Comparison of ENCODE assay signal across 16 cellular contexts in the genomic region with DNA sequence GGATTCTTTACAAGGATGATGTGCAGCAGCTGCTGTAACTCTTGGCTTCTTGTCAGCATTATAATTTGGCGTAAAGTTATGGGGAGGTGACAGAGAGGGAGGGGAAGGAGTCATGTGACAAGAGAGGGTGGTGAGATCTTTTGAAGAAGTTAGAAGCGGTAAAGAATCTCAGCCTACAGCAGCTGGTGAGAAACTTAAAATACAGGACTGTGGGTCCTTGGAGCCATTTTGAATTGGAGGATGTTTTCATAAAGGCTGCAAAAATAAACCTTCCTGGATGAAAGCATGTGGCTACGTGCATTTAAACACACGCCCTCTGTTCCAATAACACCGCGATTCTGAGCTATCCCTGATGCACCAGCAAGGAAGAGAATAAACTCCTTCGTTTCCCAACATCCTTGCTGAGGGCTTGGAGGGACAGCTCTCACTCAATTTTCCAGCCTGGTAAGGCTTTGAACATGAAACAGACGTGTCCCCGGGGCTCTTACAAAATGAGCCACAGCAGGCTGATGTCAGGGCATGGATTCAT.
DNase-seq lines count a peak whose midpoint lies in the region; ATAC-seq, FAIRE-seq and TF ChIP-seq lines count a peak whose summit lies in the region.
"Had no signal": no experiment of that assay in that cellular context is flagged by ENCODE, and none has a peak within 500 bp of the region (broad histone marks: within the 10 kb centered on the region; RNA-seq: fewer than 3 reads in every experiment).

No MANE protein-coding gene starts in this region.

- no peaks in the 10 kb centered on the region for H3K36me3 ChIP-seq in GM12878 (ENCODE audit: control insufficient read depth in 2 of 2, insufficient read depth in 2 of 2, low read length in 1 of 2)

- TF ChIP-seq EP300 in GM12878 (IDR thresholded peaks at IDR 0.05; ENCODE audit: borderline replicate concordance in 1 of 2, control insufficient read depth in 1 of 2, low read depth in 2 of 2, low read length in 2 of 2) = no peak

- no peak for FAIRE-seq in GM12878 (lab: Jason Lieb, UNC)
- FAIRE-seq: endometrium had no signal

- peak; percentile 16 for DNase-seq in DMS 273 (lab: John Stamatoyannopoulos, UW; ENCODE audit: unreplicated experiment)
- no peak for DNase-seq in DMS 273 treated with DMSO at 0.1 percent for 48 hours (lab: John Stamatoyannopoulos, UW)
- DNase-seq in GM12878 (ENCODE audit: low read depth, low spot score) = no peak
- peak; percentile 31 for DNase-seq in glomerular visceral epithelial cell (ENCODE audit: extremely low spot score)
- DNase-seq in substantia nigra (lab: John Stamatoyannopoulos, UW) = no peak
- DNase-seq in C1 segment of cervical spinal cord (lab: John Stamatoyannopoulos, UW) = no peak
- DNase-seq: activated CD4-positive, alpha-beta T cell treated with anti-CD3 and anti-CD28 coated beads for 48 hours; activated naive CD4-positive, alpha-beta T cell; DMS53; KG1; NCI-H446 had no signal

- no peaks in the 10 kb centered on the region for H3K4me1 ChIP-seq in GM12878 (ENCODE audit: control insufficient read depth, insufficient read depth, low read length)

- no peaks in the 10 kb centered on the region for H3K27me3 ChIP-seq in GM12878 (replicated peaks in 1 of 2; ENCODE audit: control insufficient read depth in 2 of 2, insufficient read depth in 2 of 2, low read length in 1 of 2)

- H3K4me3 ChIP-seq in GM12878 = no peak overlapping the region

- no peak overlapping the region for H3K27ac ChIP-seq in GM12878 (ENCODE audit: control insufficient read depth, insufficient read depth)
- peak overlapping the region; percentile 47 for H3K27ac ChIP-seq in substantia nigra (ENCODE audit: low read depth, low read length, poor library complexity, severe bottlenecking)
- H3K27ac ChIP-seq: 22Rv1 had no signal

- TF ChIP-seq RAD21 in GM12878 (IDR thresholded peaks at IDR 0.05; ENCODE audit: insufficient read depth, low read depth, low read length) = no peak

- no peak overlapping the region for H3K4me2 ChIP-seq in GM12878 (ENCODE audit: control insufficient read depth, insufficient read depth)

- 46% methylated on average over 9 of the region's 9 CpGs for WGBS in GM12878 (ENCODE audit: insufficient coverage, insufficient replicate concordance, low lambda C conversion rate, missing lambda C conversion rate)

- CTCF ChIA-PET in GM12878 (lab: Yijun Ruan, JAX) = no interaction called here

- no peaks in the 10 kb centered on the region; the same call in 1 of the 3 replicates for H3K9me3 ChIP-seq in GM12878 (replicated peaks; ENCODE audit: control insufficient read depth, insufficient read depth, low read length)

- no peak overlapping the region for H3K9ac ChIP-seq in GM12878 (ENCODE audit: control insufficient read depth, insufficient read depth, low read length)

- RAD21 ChIA-PET in GM12878 (lab: Charles Lee; ENCODE audit: unreplicated experiment) = interaction anchor here (0.7 kb wide), 1 partner anchor 440 kb away, joined by 3 read pairs; no protein-coding TSS in a partner anchor

- POLR2A ChIA-PET in GM12878 (lab: Charles Lee) = no interaction called here

- in situ Hi-C loops in GM12878 (cut with MboI) = no loop called here

- H4K20me1 ChIP-seq in GM12878 (ENCODE audit: control insufficient read depth, insufficient read depth) = no peaks in the 10 kb centered on the region

- intact Hi-C loops in GM12878 (cut with micrococcal nuclease; ENCODE audit: unreplicated experiment) = no loop called here

- no TSS peak for BruUV-seq in GM12878 (replicated peaks; lab: Mats Ljungman, UMichigan)

- TF ChIP-seq CTCF in GM12878 (IDR thresholded peaks at IDR 0.05 in 2 of 3, conservative IDR thresholded peaks at IDR 0.05 in 1 of 3; ENCODE audit: control insufficient read depth in 2 of 3, extremely low read depth in 1 of 3, insufficient read depth in 1 of 3, low read depth in 3 of 3, low read length in 3 of 3) = no peak

- no peaks in the 10 kb centered on the region for H3K79me2 ChIP-seq in GM12878 (ENCODE audit: control insufficient read depth, insufficient read depth, low read length)

- no peak overlapping the region for H2AFZ ChIP-seq in GM12878 (ENCODE audit: control insufficient read depth, low read depth, low read length)

- no peak for TF ChIP-seq POLR2A in GM12878 (IDR thresholded peaks at IDR 0.05; ENCODE audit: low read depth, low read length)

- ATAC-seq in GM12878 (no peak), GM21367 (IDR thresholded peaks at IDR 0.05; ENCODE audit: unreplicated experiment) (no peak), HG02610 (IDR thresholded peaks at IDR 0.05; ENCODE audit: unreplicated experiment) (no peak)
- ATAC-seq: stimulated activated effector memory CD8-positive, alpha-beta T cell treated with anti-CD3 and anti-CD28 coated beads, Interleukin-12 subunit alpha, Interleukin-12 subunit beta, amount 100 ng/mL, for 72 hours had no signal

- SMC1A ChIA-PET in GM12878 (lab: Charles Lee; ENCODE audit: uncharacterized antibody, unreplicated experiment) = interaction anchor here (0.6 to 1.9 kb wide), 4 partner anchors 17 to 961 kb away, joined by 3 to 4 read pairs (median 3); no protein-coding TSS in a partner anchor

TF ChIP-seq in GM12878, 131 proteins besides CTCF, POLR2A, EP300 and RAD21:
- TF ChIP-seq, protein P1, sequence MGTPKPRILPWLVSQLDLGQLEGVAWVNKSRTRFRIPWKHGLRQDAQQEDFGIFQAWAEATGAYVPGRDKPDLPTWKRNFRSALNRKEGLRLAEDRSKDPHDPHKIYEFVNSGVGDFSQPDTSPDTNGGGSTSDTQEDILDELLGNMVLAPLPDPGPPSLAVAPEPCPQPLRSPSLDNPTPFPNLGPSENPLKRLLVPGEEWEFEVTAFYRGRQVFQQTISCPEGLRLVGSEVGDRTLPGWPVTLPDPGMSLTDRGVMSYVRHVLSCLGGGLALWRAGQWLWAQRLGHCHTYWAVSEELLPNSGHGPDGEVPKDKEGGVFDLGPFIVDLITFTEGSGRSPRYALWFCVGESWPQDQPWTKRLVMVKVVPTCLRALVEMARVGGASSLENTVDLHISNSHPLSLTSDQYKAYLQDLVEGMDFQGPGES (IDR thresholded peaks at IDR 0.05) = no peak
- TF ChIP-seq, protein P2, sequence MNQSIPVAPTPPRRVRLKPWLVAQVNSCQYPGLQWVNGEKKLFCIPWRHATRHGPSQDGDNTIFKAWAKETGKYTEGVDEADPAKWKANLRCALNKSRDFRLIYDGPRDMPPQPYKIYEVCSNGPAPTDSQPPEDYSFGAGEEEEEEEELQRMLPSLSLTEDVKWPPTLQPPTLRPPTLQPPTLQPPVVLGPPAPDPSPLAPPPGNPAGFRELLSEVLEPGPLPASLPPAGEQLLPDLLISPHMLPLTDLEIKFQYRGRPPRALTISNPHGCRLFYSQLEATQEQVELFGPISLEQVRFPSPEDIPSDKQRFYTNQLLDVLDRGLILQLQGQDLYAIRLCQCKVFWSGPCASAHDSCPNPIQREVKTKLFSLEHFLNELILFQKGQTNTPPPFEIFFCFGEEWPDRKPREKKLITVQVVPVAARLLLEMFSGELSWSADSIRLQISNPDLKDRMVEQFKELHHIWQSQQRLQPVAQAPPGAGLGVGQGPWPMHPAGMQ (IDR thresholded peaks at IDR 0.05; ENCODE audit: borderline replicate concordance) = no peak
- TF ChIP-seq SIX5 (IDR thresholded peaks at IDR 0.05; ENCODE audit: low read depth, low read length, severe bottlenecking) (no peak), RAD51 (IDR thresholded peaks at IDR 0.05) (peak; percentile 34; the same call in 1 of the 2 replicates), ZNF384 (IDR thresholded peaks at IDR 0.05; ENCODE audit: borderline replicate concordance, low read depth, low read length) (no peak)

Comparison
In these comparisons a context has a peak if more than half of its experiments do, and no peak if none do; other contexts are left out.
1. DNase-seq: peak in DMS 273 (single experiment) and glomerular visceral epithelial cell (single experiment); none in DMS 273 treated with DMSO at 0.1 percent for 48 hours (single experiment), GM12878 (single experiment), substantia nigra (0 of 49) and C1 segment of cervical spinal cord (0 of 14).